ENCODE assay signal across 8 cellular contexts in genomic region chr4:55853484-55854046, GRCh38. TPM values are rescaled to one million over a fixed set of nuclear protein-coding genes. Genes with fewer than 3 reads are reported as not detected.
A peak's percentile ranks its signal among the peaks of the same experiment; 100 is the strongest.
DNase-seq lines count a peak whose midpoint lies in the region; ATAC-seq and TF ChIP-seq lines count a peak whose summit lies in the region.

EXOC1 (plus strand) TSS chr4:55853648; CDS start chr4:55858324, 4,676 bp downstream.

- peaks cover 0 to 2% of the 10 kb centered on the region in 2 donors for H3K9me3 ChIP-seq in left lung

- ATAC-seq in GM19395 (IDR thresholded peaks at IDR 0.05; ENCODE audit: unreplicated experiment) = peak; percentile 99
- ATAC-seq in HG03565 (IDR thresholded peaks at IDR 0.05; ENCODE audit: unreplicated experiment) = peak; percentile 93
- peak; percentile 100 for ATAC-seq in left lung

- peak within 1 kb of the TSS; percentile 73 to 87 for H3K4me3 ChIP-seq in left lung

- intact Hi-C loops in left lung (cut with DNase I) = no loop called here

- peak within 1 kb of the TSS; percentile 71 for H3K27ac ChIP-seq in C4-2B
- H3K27ac ChIP-seq in left lung = peak within 1 kb of the TSS; percentile 61 to 81

- DNase-seq in NCI-H774 (lab: John Stamatoyannopoulos, UW) = peak; percentile 94
- DNase-seq in activated CD4-positive, alpha-beta T cell treated with anti-CD3 and anti-CD28 coated beads, Interleukin-2, amount 50 U/mL, for 4 hours = peak; percentile 95 to 97
- DNase-seq in dermis blood vessel endothelial cell = peak; percentile 97
- peak; percentile 98 to 99 for DNase-seq in left lung
- DNase-seq in stimulated activated CD4-positive, alpha-beta T cell treated with anti-CD3 and anti-CD28 coated beads, Interleukin-2, amount 100 ng/mL, for 48 hours = peak; percentile 98 to 99

- peaks cover 0 to 19% of the 10 kb centered on the region in 2 donors for H3K4me1 ChIP-seq in left lung

- TF ChIP-seq CTCF in C4-2B (conservative IDR thresholded peaks at IDR 0.05) (no peak), left lung (IDR thresholded peaks at IDR 0.05) (no peak)

- H3K36me3 ChIP-seq in left lung = no peaks in the 10 kb centered on the region

- H3K27me3 ChIP-seq in left lung = no peaks in the 10 kb centered on the region

RNA-seq across cellular contexts. Expression of gene EXOC1, which starts in this region (rescaled TPM):
- 52.8 and 72.5 TPM in 2 replicates for total RNA-seq in dermis blood vessel endothelial cell
- total RNA-seq in left lung = 10 to 100 TPM; 30.1 to 31.0 TPM

Comparison
In these comparisons a context has a peak if more than half of its experiments do, and no peak if none do; other contexts are left out.
1. Peak in every context shown above with its lines: DNase-seq, ATAC-seq, H3K4me3 ChIP-seq and H3K27ac ChIP-seq.